Comparison of ENCODE assay signal across 14 cellular contexts in the genomic region with DNA sequence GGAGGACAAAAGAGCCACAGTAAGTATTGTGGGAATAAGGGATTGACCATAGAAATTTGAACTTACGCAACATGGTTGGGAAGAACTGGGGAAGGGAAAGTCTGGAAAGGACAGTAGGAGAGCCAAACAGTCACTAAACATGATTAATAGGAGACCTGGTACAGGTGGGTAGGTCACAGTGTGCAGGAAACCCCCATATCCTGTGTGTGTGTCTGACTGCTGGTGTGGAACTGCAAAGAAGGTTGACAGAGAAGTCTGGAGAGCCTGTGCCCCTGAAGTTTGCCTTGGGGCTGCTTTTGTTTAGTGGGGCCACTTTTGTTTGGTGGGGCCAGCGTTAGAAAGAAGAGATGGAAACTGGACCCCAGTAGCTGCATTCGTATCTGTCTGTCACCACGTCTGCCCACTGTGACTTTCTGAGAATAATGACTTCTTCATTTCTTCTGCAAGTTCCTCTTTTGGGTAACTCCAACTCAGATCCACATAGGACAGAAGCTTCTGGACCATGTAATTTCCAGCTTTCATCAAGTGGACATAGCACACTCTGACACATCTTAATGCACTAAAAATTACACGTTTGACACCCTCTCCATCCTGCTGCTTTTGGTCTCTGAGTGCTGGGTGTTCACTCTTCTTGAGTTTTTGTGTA.
DNase-seq lines count a peak whose midpoint lies in the region; ATAC-seq and TF ChIP-seq lines count a peak whose summit lies in the region.
"Had no signal": no experiment of that assay in that cellular context is flagged by ENCODE, and none has a peak within 500 bp of the region (broad histone marks: within the 10 kb centered on the region; RNA-seq: fewer than 3 reads in every experiment).

No MANE protein-coding gene starts in this region.

- TF ChIP-seq CTCF in left lung (IDR thresholded peaks at IDR 0.05) (no peak), spleen (IDR thresholded peaks at IDR 0.05 in 8 of 11, conservative IDR thresholded peaks at IDR 0.05 in 3 of 11) (no peak)

- H3K27ac ChIP-seq in left lung (no peak overlapping the region), spleen (no peak overlapping the region)
- H3K27ac ChIP-seq: adrenal gland, neutrophil had no signal

- 40 to 52% (median 42%) methylated on average over 5 of the region's 5 CpGs for WGBS in spleen, 5 donors

- DNase-seq in left lung (no peak), NCI-H146 (lab: John Stamatoyannopoulos, UW) (no peak), NCI-H2029 treated with DMSO at 0.1 percent for 48 hours (lab: John Stamatoyannopoulos, UW) (no peak), OCI-M2 (lab: John Stamatoyannopoulos, UW; ENCODE audit: unreplicated experiment) (no peak), spleen (no peak)
- DNase-seq: adrenal gland; MG63; stimulated activated CD4-positive, alpha-beta T cell treated with anti-CD3 and anti-CD28 coated beads, Interleukin-4, amount 100 ng/mL, for 1 hour had no signal

- H3K4me1 ChIP-seq in left lung: peaks cover 0 to 7% of the 10 kb centered on the region in 2 donors
- H3K4me1 ChIP-seq in spleen: peaks cover 0 to 11% (median 0%) of the 10 kb centered on the region in 6 donors

- H3K36me3 ChIP-seq in left lung (no peaks in the 10 kb centered on the region), spleen (no peaks in the 10 kb centered on the region)
- H3K36me3 ChIP-seq: adrenal gland, MG63, neutrophil had no signal

- no peak for TF ChIP-seq POLR2A in spleen (IDR thresholded peaks at IDR 0.05)

- H3K4me3 ChIP-seq in left lung: no peak overlapping the region
- H3K4me3 ChIP-seq in spleen: no peak overlapping the region
- H3K4me3 ChIP-seq: adrenal gland, MG63 had no signal

- intact Hi-C loops in left lung (cut with DNase I): no loop called here
- intact Hi-C loops in spleen (cut with DNase I; ENCODE audit: low total_unique reads): no loop called here

- no peaks in the 10 kb centered on the region for H3K27me3 ChIP-seq in left lung
- no peaks in the 10 kb centered on the region for H3K27me3 ChIP-seq in spleen (replicated peaks in 1 of 7)
- H3K27me3 ChIP-seq: adrenal gland had no signal

- ATAC-seq in GM18858 (IDR thresholded peaks at IDR 0.05; ENCODE audit: unreplicated experiment): peak; percentile 74
- peak; percentile 72 for ATAC-seq in GM21619 (IDR thresholded peaks at IDR 0.05; ENCODE audit: unreplicated experiment)
- ATAC-seq in HG03378 (IDR thresholded peaks at IDR 0.05; ENCODE audit: unreplicated experiment): peak; percentile 70
- peak; percentile 33 for ATAC-seq in left lung
- ATAC-seq: activated CD4-positive, CD25-positive, alpha-beta regulatory T cell treated with anti-CD3 and anti-CD28 coated beads, Interleukin-2, amount 50 U/mL, for 24 hours; HCT116 had no signal

- H3K9me3 ChIP-seq in left lung (no peaks in the 10 kb centered on the region), spleen (no peaks in the 10 kb centered on the region)
- H3K9me3 ChIP-seq: adrenal gland, MG63, neutrophil had no signal
